Comparison of ENCODE assay signal across 8 cellular contexts in the genomic region with DNA sequence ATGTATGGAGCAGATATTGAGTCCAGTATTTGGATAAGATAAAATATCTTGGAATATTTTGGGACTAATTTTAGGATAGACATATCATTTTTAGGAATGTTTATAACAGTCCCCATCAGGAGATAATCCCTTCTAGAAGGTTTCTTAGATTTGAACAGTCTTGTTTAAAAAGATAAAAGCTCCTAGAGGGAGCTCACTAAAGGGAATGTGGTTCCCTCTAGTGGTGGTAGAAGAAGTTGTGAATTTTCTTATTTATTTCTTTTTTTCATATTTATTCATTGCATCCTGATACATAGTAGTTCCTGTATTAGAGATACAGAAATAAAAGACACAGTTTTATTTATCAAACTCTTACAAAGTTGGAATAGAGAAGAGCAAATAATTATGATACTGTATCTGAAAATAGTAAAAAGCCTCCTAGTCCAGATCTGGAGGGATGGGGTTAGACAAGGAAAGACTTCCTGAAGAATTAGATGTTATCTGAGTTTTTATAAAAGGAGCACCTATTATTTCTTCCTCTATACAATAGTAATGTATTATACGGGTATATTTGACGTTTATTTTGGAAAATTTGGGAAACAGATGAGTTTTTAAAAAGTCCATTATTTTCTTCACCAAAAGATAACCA. TPM values are rescaled to one million over a fixed set of nuclear protein-coding genes. Genes with fewer than 3 reads are reported as not detected.
A peak's percentile ranks its signal among the peaks of the same experiment; 100 is the strongest.
DNase-seq lines count a peak whose midpoint lies in the region; ATAC-seq and TF ChIP-seq lines count a peak whose summit lies in the region.

No MANE protein-coding gene starts in this region.

- H3K36me3 ChIP-seq in neural progenitor cell, result no peaks in the 10 kb centered on the region

- no peaks in the 10 kb centered on the region for H3F3A ChIP-seq in neural progenitor cell (ENCODE audit: low read depth)

- CTCF ChIA-PET in activated CD4-positive, alpha-beta T cell treated with anti-CD3 and anti-CD28 coated beads for 36 hours (lab: Charles Lee), result interaction anchor here (0.5 to 2.2 kb wide), 34 partner anchors 10 to 919 kb away, joined by 3 to 26 read pairs (median 4); a partner anchor contains a TSS

- H3K4me1 Mint-ChIP-seq in endothelial cell (ENCODE audit: unreplicated experiment) (peaks cover 11% of the 10 kb centered on the region), neural progenitor cell (no peaks in the 10 kb centered on the region)
- H3K4me1 Mint-ChIP-seq in activated CD4-positive, alpha-beta T cell treated with anti-CD3 and anti-CD28 coated beads for 36 hours, result no peaks in the 10 kb centered on the region

- H3K79me2 ChIP-seq in neural progenitor cell (ENCODE audit: low read depth), result no peaks in the 10 kb centered on the region

- no peaks in the 10 kb centered on the region for H4K20me1 ChIP-seq in neural progenitor cell (ENCODE audit: low read depth)

- in situ Hi-C loops in Caki2 (cut with HindIII; ENCODE audit: low pct_unique_long_range_greater_than_20kb, low sequenced_read_pairs), result no loop called here

- H3K9ac ChIP-seq in neural progenitor cell, result no peak overlapping the region

- H3K4me2 ChIP-seq in neural progenitor cell, result no peak overlapping the region

- ATAC-seq in activated CD4-positive, alpha-beta T cell treated with anti-CD3 and anti-CD28 coated beads for 36 hours, result no peak
- no peak for ATAC-seq in right cardiac atrium

- no peak overlapping the region for H3K27ac Mint-ChIP-seq in endothelial cell (ENCODE audit: unreplicated experiment)
- no peak overlapping the region for H3K27ac Mint-ChIP-seq in neural progenitor cell
- H3K27ac Mint-ChIP-seq in activated CD4-positive, alpha-beta T cell treated with anti-CD3 and anti-CD28 coated beads for 36 hours, result no peak overlapping the region

- POLR2A ChIA-PET in activated CD4-positive, alpha-beta T cell treated with anti-CD3 and anti-CD28 coated beads for 36 hours (lab: Charles Lee), result interaction anchor here (0.6 kb wide), 1 partner anchor 647 kb away, joined by 8 read pairs; no protein-coding TSS in a partner anchor

- intact Hi-C loops in activated CD4-positive, alpha-beta T cell treated with anti-CD3 and anti-CD28 coated beads for 36 hours (cut with DNase I, micrococcal nuclease), result loop anchor here (1.0 to 10.0 kb wide), 7 partner anchors 74 to 696 kb away; no protein-coding TSS in a partner anchor
- intact Hi-C loops in right cardiac atrium (cut with DNase I), result loop anchor here in 1 of 4 donors (5.0 kb wide), 1 partner anchor 686 kb away; a partner anchor contains a TSS

- H3K4me3 ChIP-seq in neural progenitor cell, result no peak overlapping the region
- no peak overlapping the region for H3K4me3 ChIP-seq in right cardiac atrium (ENCODE audit: low read length)

- no peaks in the 10 kb centered on the region for H3K9me3 Mint-ChIP-seq in endothelial cell (ENCODE audit: unreplicated experiment)
- no peaks in the 10 kb centered on the region for H3K9me3 Mint-ChIP-seq in neural progenitor cell
- no peaks in the 10 kb centered on the region for H3K9me3 Mint-ChIP-seq in activated CD4-positive, alpha-beta T cell treated with anti-CD3 and anti-CD28 coated beads for 36 hours (ENCODE audit: low read depth)

- peaks cover 4% of the 10 kb centered on the region for H3K27me3 Mint-ChIP-seq in endothelial cell (ENCODE audit: unreplicated experiment)
- H3K27me3 Mint-ChIP-seq in neural progenitor cell (ENCODE audit: insufficient read depth, low read depth), result peaks cover 6% of the 10 kb centered on the region
- H3K27me3 Mint-ChIP-seq in activated CD4-positive, alpha-beta T cell treated with anti-CD3 and anti-CD28 coated beads for 36 hours, result peaks cover 2% of the 10 kb centered on the region

- no peaks in the 10 kb centered on the region for H3K9me3 ChIP-seq in neural progenitor cell (ENCODE audit: low read depth)
- no peaks in the 10 kb centered on the region for H3K9me3 ChIP-seq in right cardiac atrium (ENCODE audit: control insufficient read depth, low read length)

- WGBS in right cardiac atrium, result under 1% methylated on average over 2 of the region's 2 CpGs

- DNase-seq in Caki2 (ENCODE audit: low read depth) (peak; percentile 28), HuH-7 (ENCODE audit: low spot score) (peak; percentile 24), OCI-M1 (lab: John Stamatoyannopoulos, UW) (peak; percentile 60), endothelial cell (ENCODE audit: low spot score) (no peak), neural progenitor cell (ENCODE audit: low spot score) (peak; percentile 61), right cardiac atrium (no peak)
- no peak for DNase-seq in activated CD4-positive, alpha-beta T cell treated with anti-CD3 and anti-CD28 coated beads for 36 hours
- no peak for DNase-seq in activated naive CD4-positive, alpha-beta T cell treated with anti-CD3 and anti-CD28 coated beads, Interleukin-2, amount 50 U/mL, for 16 hours

- H3K27ac ChIP-seq in neural progenitor cell, result no peak overlapping the region
- no peak overlapping the region for H3K27ac ChIP-seq in right cardiac atrium (ENCODE audit: low read length)

- no peak overlapping the region for H2AFZ ChIP-seq in neural progenitor cell (replicated peaks)

- H3K27me3 ChIP-seq in neural progenitor cell, result no peaks in the 10 kb centered on the region
- no peaks in the 10 kb centered on the region for H3K27me3 ChIP-seq in right cardiac atrium (ENCODE audit: control insufficient read depth, insufficient read depth)

- H3K4me3 Mint-ChIP-seq in endothelial cell (ENCODE audit: unreplicated experiment) (no peak overlapping the region), neural progenitor cell (no peak overlapping the region)
- H3K4me3 Mint-ChIP-seq in activated CD4-positive, alpha-beta T cell treated with anti-CD3 and anti-CD28 coated beads for 36 hours, result no peak overlapping the region

- H3K4me1 ChIP-seq in neural progenitor cell, result no peaks in the 10 kb centered on the region
- H3K4me1 ChIP-seq in right cardiac atrium (ENCODE audit: control insufficient read depth, insufficient read depth, low read length), result no peaks in the 10 kb centered on the region

- H3K36me3 Mint-ChIP-seq in endothelial cell (ENCODE audit: low read depth, unreplicated experiment) (no peaks in the 10 kb centered on the region), neural progenitor cell (no peaks in the 10 kb centered on the region)
- H3K36me3 Mint-ChIP-seq in activated CD4-positive, alpha-beta T cell treated with anti-CD3 and anti-CD28 coated beads for 36 hours (ENCODE audit: low read depth), result no peaks in the 10 kb centered on the region

- TF ChIP-seq CTCF in endothelial cell (IDR thresholded peaks at IDR 0.05; ENCODE audit: unreplicated experiment) (peak; percentile 86), neural progenitor cell (IDR thresholded peaks at IDR 0.05) (peak; percentile 87)

RNA-seq across cellular contexts. Expression of a gene that starts 24.5 kb away (rescaled TPM):
- total RNA-seq in Caki2 (2014; rRNA removed; shearing (Covaris generic); ENCODE audit: low replicate concordance), result not detected in 2 replicates
- total RNA-seq in endothelial cell (ENCODE audit: unreplicated experiment), result not detected
- not detected in 2 replicates for total RNA-seq in neural progenitor cell (ENCODE audit: low replicate concordance)
- not detected for total RNA-seq in activated CD4-positive, alpha-beta T cell treated with anti-CD3 and anti-CD28 coated beads for 36 hours
- under 1 TPM; 0.11 to 0.57 (median 0.16) TPM for total RNA-seq in right cardiac atrium
- polyA plus RNA-seq in right cardiac atrium, result 0.09 TPM

Comparison
In these comparisons a context has a peak if more than half of its experiments do, and no peak if none do; other contexts are left out.
1. DNase-seq: peak in Caki2 (single experiment), HuH-7 (single experiment), OCI-M1 (single experiment) and neural progenitor cell (single experiment); none in endothelial cell (single experiment), activated CD4-positive, alpha-beta T cell treated with anti-CD3 and anti-CD28 coated beads for 36 hours (single experiment), activated naive CD4-positive, alpha-beta T cell treated with anti-CD3 and anti-CD28 coated beads, Interleukin-2, amount 50 U/mL, for 16 hours (single experiment) and right cardiac atrium (0 of 3).